In the genomic region with DNA sequence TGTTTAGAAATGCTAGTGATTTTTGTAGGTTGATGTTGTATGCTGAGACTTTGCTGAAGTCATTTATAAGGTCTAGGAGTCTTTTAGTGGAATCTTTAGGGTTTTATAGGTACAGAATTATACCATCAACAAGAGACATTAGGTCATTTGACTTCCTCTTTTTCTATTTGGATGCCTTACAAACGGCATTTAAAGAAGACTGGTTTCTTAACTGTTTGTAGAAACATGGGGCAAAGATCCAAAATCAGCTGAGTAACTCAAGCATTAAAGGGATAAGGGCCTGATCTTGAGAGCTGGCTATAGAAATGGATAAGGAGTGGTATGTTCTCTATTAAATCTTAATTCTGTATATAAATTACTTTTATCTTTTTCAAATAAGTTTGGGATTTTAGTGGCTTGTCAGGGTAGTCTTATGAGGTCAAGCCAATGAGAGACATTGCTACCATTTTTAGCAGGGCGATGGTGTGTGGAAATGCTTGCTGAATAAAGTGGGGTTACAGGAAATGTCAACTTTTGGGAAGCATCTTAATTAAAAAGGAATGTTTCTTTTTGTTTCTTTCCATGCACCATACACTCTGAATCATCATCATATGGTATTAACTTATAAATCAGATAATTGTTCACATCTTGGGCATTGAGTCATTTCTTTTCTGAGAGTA, we compare ENCODE assay signal across 18 cellular contexts.
A peak's percentile ranks its signal among the peaks of the same experiment; 100 is the strongest.
DNase-seq lines count a peak whose midpoint lies in the region; ATAC-seq, FAIRE-seq and TF ChIP-seq lines count a peak whose summit lies in the region.
"Had no signal": no experiment of that assay in that cellular context is flagged by ENCODE, and none has a peak within 500 bp of the region (broad histone marks: within the 10 kb centered on the region; RNA-seq: fewer than 3 reads in every experiment).

No MANE protein-coding gene starts in this region.

- intact Hi-C loops in GM12878 (cut with micrococcal nuclease; ENCODE audit: unreplicated experiment) (no loop called here), left ventricle myocardium inferior (cut with micrococcal nuclease) (no loop called here)

- DNase-seq in SK-N-SH (no peak), LNCaP clone FGC (ENCODE audit: low read depth) (peak; percentile 36), GM12878 (ENCODE audit: low read depth, low spot score) (no peak), mesothelial cell of epicardium (ENCODE audit: low spot score in 2 of 2, unreplicated experiment in 2 of 2) (no peak), HFFc6 (no peak), left ventricle myocardium inferior (no peak)
- DNase-seq: activated CD4-positive, alpha-beta T cell treated with anti-CD3 and anti-CD28 coated beads, Interleukin-2, amount 50 U/mL, for 1 hour; activated naive CD8-positive, alpha-beta T cell treated with anti-CD3 and anti-CD28 coated beads, Interleukin-2, amount 10 ng/mL, durations not matched to agents 7 days and 5 days; H7; NCI-H187; SHP77; WERI-Rb-1 had no signal

- H3K9me3 Mint-ChIP-seq in mesothelial cell of epicardium (peaks cover 16% of the 10 kb centered on the region), HFFc6 (no peaks in the 10 kb centered on the region)
- H3K9me3 Mint-ChIP-seq: activated naive CD8-positive, alpha-beta T cell treated with anti-CD3 and anti-CD28 coated beads, Interleukin-2, amount 10 ng/mL, durations not matched to agents 7 days and 5 days had no signal

- H3K4me1 ChIP-seq in SK-N-SH (ENCODE audit: control insufficient read depth in 1 of 2, insufficient read depth in 2 of 2, low read depth in 1 of 2, low read length in 1 of 2) (no peaks in the 10 kb centered on the region), GM12878 (ENCODE audit: control insufficient read depth, insufficient read depth, low read length) (no peaks in the 10 kb centered on the region), left ventricle myocardium inferior (no peaks in the 10 kb centered on the region)
- H3K4me1 ChIP-seq: suprapubic skin had no signal

- ATAC-seq in SK-N-SH treated with all-trans-retinoic acid at 6 μM for 48 hours (peak; percentile 40; the same call in 1 of the 3 replicates), GM12878 (no peak), HG03095 (IDR thresholded peaks at IDR 0.05; ENCODE audit: unreplicated experiment) (no peak)

- CTCF ChIA-PET in SK-N-SH (lab: Yijun Ruan, JAX) (interaction anchor here (1.4 kb wide), 1 partner anchor 22 kb away, joined by 3 read pairs; no protein-coding TSS in a partner anchor), GM12878 (lab: Yijun Ruan, JAX) (interaction anchor here (0.5 kb wide), 1 partner anchor 466 kb away, joined by 4 read pairs; no protein-coding TSS in a partner anchor)

- POLR2A ChIA-PET in SK-N-SH (lab: Yijun Ruan, JAX): no interaction called here
- POLR2A ChIA-PET in GM12878 (lab: Charles Lee): no interaction called here

- no peak for TF ChIP-seq POLR2A in GM12878 (IDR thresholded peaks at IDR 0.05; ENCODE audit: low read depth, low read length)

- H3K79me2 ChIP-seq in SK-N-SH (ENCODE audit: insufficient read depth): no peaks in the 10 kb centered on the region
- H3K79me2 ChIP-seq in GM12878 (ENCODE audit: control insufficient read depth, insufficient read depth, low read length): no peaks in the 10 kb centered on the region

- 30% methylated on average over 2 of the region's 2 CpGs for WGBS in SK-N-SH (ENCODE audit: low lambda C conversion rate)
- WGBS in GM12878 (ENCODE audit: insufficient coverage, insufficient replicate concordance, low lambda C conversion rate, missing lambda C conversion rate): 12% methylated on average over 2 of the region's 2 CpGs

- H3K27ac ChIP-seq in SK-N-SH (ENCODE audit: low read depth in 2 of 2, low read length in 1 of 2) (no peak overlapping the region), GM12878 (ENCODE audit: control insufficient read depth, insufficient read depth) (no peak overlapping the region), left ventricle myocardium inferior (replicated peaks) (no peak overlapping the region)
- H3K27ac ChIP-seq: suprapubic skin, WERI-Rb-1 had no signal

- H3K4me1 Mint-ChIP-seq in mesothelial cell of epicardium (peaks cover 14% of the 10 kb centered on the region), HFFc6 (ENCODE audit: low read depth) (no peaks in the 10 kb centered on the region)
- H3K4me1 Mint-ChIP-seq: activated naive CD8-positive, alpha-beta T cell treated with anti-CD3 and anti-CD28 coated beads, Interleukin-2, amount 10 ng/mL, durations not matched to agents 7 days and 5 days had no signal

- RAD21 ChIA-PET in GM12878 (lab: Charles Lee; ENCODE audit: unreplicated experiment): no interaction called here

- no peak for TF ChIP-seq RAD21 in SK-N-SH (IDR thresholded peaks at IDR 0.05; ENCODE audit: low read length)
- no peak for TF ChIP-seq RAD21 in GM12878 (IDR thresholded peaks at IDR 0.05; ENCODE audit: insufficient read depth, low read depth, low read length)

- TF ChIP-seq CTCF in SK-N-SH (IDR thresholded peaks at IDR 0.05) (no peak), LNCaP clone FGC (IDR thresholded peaks at IDR 0.05; ENCODE audit: control insufficient read depth, extremely low read depth, insufficient read depth) (no peak), GM12878 (IDR thresholded peaks at IDR 0.05 in 2 of 3, conservative IDR thresholded peaks at IDR 0.05 in 1 of 3; ENCODE audit: control insufficient read depth in 2 of 3, extremely low read depth in 1 of 3, insufficient read depth in 1 of 3, low read depth in 3 of 3, low read length in 3 of 3) (no peak), mesothelial cell of epicardium (IDR thresholded peaks at IDR 0.05; ENCODE audit: unreplicated experiment) (no peak), HFFc6 (IDR thresholded peaks at IDR 0.05) (no peak), left ventricle myocardium inferior (IDR thresholded peaks at IDR 0.05; ENCODE audit: borderline replicate concordance) (no peak)

- no peak overlapping the region for H2AFZ ChIP-seq in SK-N-SH (ENCODE audit: low read depth)
- no peak overlapping the region for H2AFZ ChIP-seq in GM12878 (ENCODE audit: control insufficient read depth, low read depth, low read length)

- no peaks in the 10 kb centered on the region for H3K27me3 Mint-ChIP-seq in mesothelial cell of epicardium (ENCODE audit: low read depth)
- no peaks in the 10 kb centered on the region for H3K27me3 Mint-ChIP-seq in HFFc6 (ENCODE audit: insufficient read depth)
- H3K27me3 Mint-ChIP-seq: activated naive CD8-positive, alpha-beta T cell treated with anti-CD3 and anti-CD28 coated beads, Interleukin-2, amount 10 ng/mL, durations not matched to agents 7 days and 5 days; progenitor cell of endocrine pancreas had no signal

- H3K27ac Mint-ChIP-seq in mesothelial cell of epicardium (peak overlapping the region; percentile 11), HFFc6 (no peak overlapping the region)
- H3K27ac Mint-ChIP-seq: activated naive CD8-positive, alpha-beta T cell treated with anti-CD3 and anti-CD28 coated beads, Interleukin-2, amount 10 ng/mL, durations not matched to agents 7 days and 5 days; progenitor cell of endocrine pancreas had no signal

- H3K9ac ChIP-seq in SK-N-SH (no peak overlapping the region), GM12878 (ENCODE audit: control insufficient read depth, insufficient read depth, low read length) (no peak overlapping the region)

- H3K4me2 ChIP-seq in SK-N-SH: no peak overlapping the region
- H3K4me2 ChIP-seq in GM12878 (ENCODE audit: control insufficient read depth, insufficient read depth): no peak overlapping the region

- H3K36me3 ChIP-seq in SK-N-SH (replicated peaks in 1 of 2; ENCODE audit: control insufficient read depth in 1 of 2, insufficient read depth in 2 of 2, low read length in 1 of 2): no peaks in the 10 kb centered on the region
- H3K36me3 ChIP-seq in GM12878 (ENCODE audit: control insufficient read depth in 2 of 2, insufficient read depth in 2 of 2, low read length in 1 of 2): no peaks in the 10 kb centered on the region
- H3K36me3 ChIP-seq in left ventricle myocardium inferior: no peaks in the 10 kb centered on the region
- H3K36me3 ChIP-seq: suprapubic skin, WERI-Rb-1 had no signal

- H3K4me3 Mint-ChIP-seq in mesothelial cell of epicardium (no peak overlapping the region), HFFc6 (no peak overlapping the region)
- H3K4me3 Mint-ChIP-seq: activated naive CD8-positive, alpha-beta T cell treated with anti-CD3 and anti-CD28 coated beads, Interleukin-2, amount 10 ng/mL, durations not matched to agents 7 days and 5 days had no signal

- TF ChIP-seq EP300 in SK-N-SH (IDR thresholded peaks at IDR 0.05; ENCODE audit: borderline replicate concordance in 1 of 2, low read depth in 1 of 2, low read length in 1 of 2) (no peak), GM12878 (IDR thresholded peaks at IDR 0.05; ENCODE audit: borderline replicate concordance in 1 of 2, control insufficient read depth in 1 of 2, low read depth in 2 of 2, low read length in 2 of 2) (no peak)

- no peaks in the 10 kb centered on the region for H3K9me2 ChIP-seq in SK-N-SH

- H3K9me3 ChIP-seq in SK-N-SH: no peaks in the 10 kb centered on the region
- no peaks in the 10 kb centered on the region for H3K9me3 ChIP-seq in GM12878 (replicated peaks; ENCODE audit: control insufficient read depth, insufficient read depth, low read length)
- peaks cover 4% of the 10 kb centered on the region for H3K9me3 ChIP-seq in left ventricle myocardium inferior (replicated peaks)
- H3K9me3 ChIP-seq: suprapubic skin had no signal

- SMC1A ChIA-PET in GM12878 (lab: Charles Lee; ENCODE audit: uncharacterized antibody, unreplicated experiment): no interaction called here

- no peak for FAIRE-seq in GM12878 (lab: Jason Lieb, UNC)
- FAIRE-seq: A204.1, endometrium had no signal

- H3K36me3 Mint-ChIP-seq in mesothelial cell of epicardium: no peaks in the 10 kb centered on the region
- H3K36me3 Mint-ChIP-seq in HFFc6 (ENCODE audit: low read depth): no peaks in the 10 kb centered on the region
- H3K36me3 Mint-ChIP-seq: activated naive CD8-positive, alpha-beta T cell treated with anti-CD3 and anti-CD28 coated beads, Interleukin-2, amount 10 ng/mL, durations not matched to agents 7 days and 5 days had no signal

- no peaks in the 10 kb centered on the region for H3F3A ChIP-seq in SK-N-SH (replicated peaks; ENCODE audit: insufficient read depth)

- in situ Hi-C loops in GM12878 (cut with MboI): no loop called here

- H3K4me3 ChIP-seq in SK-N-SH (ENCODE audit: low read depth in 2 of 2, low read length in 1 of 2) (no peak overlapping the region), LNCaP clone FGC (ENCODE audit: low read depth, low read length) (no peak overlapping the region), GM12878 (no peak overlapping the region), left ventricle myocardium inferior (no peak overlapping the region)
- H3K4me3 ChIP-seq: suprapubic skin had no signal

- H4K20me1 ChIP-seq in SK-N-SH (ENCODE audit: insufficient read depth) (no peaks in the 10 kb centered on the region), GM12878 (ENCODE audit: control insufficient read depth, insufficient read depth) (no peaks in the 10 kb centered on the region)

- no TSS peak for BruUV-seq in GM12878 (replicated peaks; lab: Mats Ljungman, UMichigan)

- H3K27me3 ChIP-seq in SK-N-SH (ENCODE audit: insufficient read depth) (no peaks in the 10 kb centered on the region), GM12878 (replicated peaks in 1 of 2; ENCODE audit: control insufficient read depth in 2 of 2, insufficient read depth in 2 of 2, low read length in 1 of 2) (no peaks in the 10 kb centered on the region), left ventricle myocardium inferior (ENCODE audit: low read depth) (no peaks in the 10 kb centered on the region)
